1 cellular context compared by ENCODE assay signal in the genomic region with DNA sequence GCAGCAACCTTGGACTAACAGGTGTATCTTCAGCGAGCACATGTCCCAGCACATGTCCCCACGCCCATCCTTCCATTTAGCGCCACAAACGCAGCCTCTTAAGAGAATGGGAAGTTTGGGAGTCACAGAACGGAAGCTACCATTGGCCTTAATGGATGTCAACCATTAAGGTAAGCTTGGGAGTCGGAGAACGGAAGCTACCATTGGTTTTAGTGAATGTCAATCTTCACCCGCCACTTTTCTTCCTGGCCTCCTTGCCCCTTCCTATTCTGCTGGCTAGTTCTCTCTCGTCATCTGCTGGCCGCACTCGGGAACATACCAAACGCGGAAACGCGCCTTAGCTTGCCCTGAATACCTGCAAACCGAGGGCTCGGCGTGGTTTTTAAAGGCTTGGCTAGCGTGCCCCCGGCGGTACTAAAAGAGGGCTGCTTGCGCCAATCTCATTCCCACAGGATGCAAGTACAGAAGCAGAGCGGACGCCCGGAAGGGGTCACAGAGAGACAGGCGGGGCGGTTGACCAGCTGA.
TF ChIP-seq lines count a peak whose summit lies in the region.

No MANE protein-coding gene starts in this region.

TF ChIP-seq in GM23338, 12 proteins besides CTCF, POLR2A, EP300 and RAD21 (continued from another document):
- TF ChIP-seq, protein P1, sequence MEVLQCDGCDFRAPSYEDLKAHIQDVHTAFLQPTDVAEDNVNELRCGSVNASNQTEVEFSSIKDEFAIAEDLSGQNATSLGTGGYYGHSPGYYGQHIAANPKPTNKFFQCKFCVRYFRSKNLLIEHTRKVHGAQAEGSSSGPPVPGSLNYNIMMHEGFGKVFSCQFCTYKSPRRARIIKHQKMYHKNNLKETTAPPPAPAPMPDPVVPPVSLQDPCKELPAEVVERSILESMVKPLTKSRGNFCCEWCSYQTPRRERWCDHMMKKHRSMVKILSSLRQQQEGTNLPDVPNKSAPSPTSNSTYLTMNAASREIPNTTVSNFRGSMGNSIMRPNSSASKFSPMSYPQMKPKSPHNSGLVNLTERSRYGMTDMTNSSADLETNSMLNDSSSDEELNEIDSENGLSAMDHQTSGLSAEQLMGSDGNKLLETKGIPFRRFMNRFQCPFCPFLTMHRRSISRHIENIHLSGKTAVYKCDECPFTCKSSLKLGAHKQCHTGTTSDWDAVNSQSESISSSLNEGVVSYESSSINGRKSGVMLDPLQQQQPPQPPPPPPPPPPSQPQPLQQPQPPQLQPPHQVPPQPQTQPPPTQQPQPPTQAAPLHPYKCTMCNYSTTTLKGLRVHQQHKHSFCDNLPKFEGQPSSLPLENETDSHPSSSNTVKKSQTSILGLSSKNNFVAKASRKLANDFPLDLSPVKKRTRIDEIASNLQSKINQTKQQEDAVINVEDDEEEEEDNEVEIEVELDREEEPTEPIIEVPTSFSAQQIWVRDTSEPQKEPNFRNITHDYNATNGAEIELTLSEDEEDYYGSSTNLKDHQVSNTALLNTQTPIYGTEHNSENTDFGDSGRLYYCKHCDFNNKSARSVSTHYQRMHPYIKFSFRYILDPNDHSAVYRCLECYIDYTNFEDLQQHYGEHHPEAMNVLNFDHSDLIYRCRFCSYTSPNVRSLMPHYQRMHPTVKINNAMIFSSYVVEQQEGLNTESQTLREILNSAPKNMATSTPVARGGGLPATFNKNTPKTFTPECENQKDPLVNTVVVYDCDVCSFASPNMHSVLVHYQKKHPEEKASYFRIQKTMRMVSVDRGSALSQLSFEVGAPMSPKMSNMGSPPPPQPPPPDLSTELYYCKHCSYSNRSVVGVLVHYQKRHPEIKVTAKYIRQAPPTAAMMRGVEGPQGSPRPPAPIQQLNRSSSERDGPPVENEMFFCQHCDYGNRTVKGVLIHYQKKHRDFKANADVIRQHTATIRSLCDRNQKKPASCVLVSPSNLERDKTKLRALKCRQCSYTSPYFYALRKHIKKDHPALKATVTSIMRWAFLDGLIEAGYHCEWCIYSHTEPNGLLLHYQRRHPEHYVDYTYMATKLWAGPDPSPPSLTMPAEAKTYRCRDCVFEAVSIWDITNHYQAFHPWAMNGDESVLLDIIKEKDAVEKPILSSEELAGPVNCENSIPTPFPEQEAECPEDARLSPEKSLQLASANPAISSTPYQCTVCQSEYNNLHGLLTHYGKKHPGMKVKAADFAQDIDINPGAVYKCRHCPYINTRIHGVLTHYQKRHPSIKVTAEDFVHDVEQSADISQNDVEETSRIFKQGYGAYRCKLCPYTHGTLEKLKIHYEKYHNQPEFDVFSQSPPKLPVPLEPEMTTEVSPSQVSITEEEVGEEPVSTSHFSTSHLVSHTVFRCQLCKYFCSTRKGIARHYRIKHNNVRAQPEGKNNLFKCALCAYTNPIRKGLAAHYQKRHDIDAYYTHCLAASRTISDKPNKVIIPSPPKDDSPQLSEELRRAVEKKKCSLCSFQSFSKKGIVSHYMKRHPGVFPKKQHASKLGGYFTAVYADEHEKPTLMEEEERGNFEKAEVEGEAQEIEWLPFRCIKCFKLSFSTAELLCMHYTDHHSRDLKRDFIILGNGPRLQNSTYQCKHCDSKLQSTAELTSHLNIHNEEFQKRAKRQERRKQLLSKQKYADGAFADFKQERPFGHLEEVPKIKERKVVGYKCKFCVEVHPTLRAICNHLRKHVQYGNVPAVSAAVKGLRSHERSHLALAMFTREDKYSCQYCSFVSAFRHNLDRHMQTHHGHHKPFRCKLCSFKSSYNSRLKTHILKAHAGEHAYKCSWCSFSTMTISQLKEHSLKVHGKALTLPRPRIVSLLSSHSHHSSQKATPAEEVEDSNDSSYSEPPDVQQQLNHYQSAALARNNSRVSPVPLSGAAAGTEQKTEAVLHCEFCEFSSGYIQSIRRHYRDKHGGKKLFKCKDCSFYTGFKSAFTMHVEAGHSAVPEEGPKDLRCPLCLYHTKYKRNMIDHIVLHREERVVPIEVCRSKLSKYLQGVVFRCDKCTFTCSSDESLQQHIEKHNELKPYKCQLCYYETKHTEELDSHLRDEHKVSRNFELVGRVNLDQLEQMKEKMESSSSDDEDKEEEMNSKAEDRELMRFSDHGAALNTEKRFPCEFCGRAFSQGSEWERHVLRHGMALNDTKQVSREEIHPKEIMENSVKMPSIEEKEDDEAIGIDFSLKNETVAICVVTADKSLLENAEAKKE (CRISPR knock-in tag; IDR thresholded peaks at IDR 0.05): no peak
- no peak for TF ChIP-seq EZH2phosphoT487 (IDR thresholded peaks at IDR 0.05; ENCODE audit: unreplicated experiment)
